Comparison of ENCODE assay signal across 7 cellular contexts in genomic region chr17:64411999-64412771, GRCh38. TPM values are rescaled to one million over a fixed set of nuclear protein-coding genes. Genes with fewer than 3 reads are reported as not detected.
A peak's percentile ranks its signal among the peaks of the same experiment; 100 is the strongest.
DNase-seq lines count a peak whose midpoint lies in the region; ATAC-seq and TF ChIP-seq lines count a peak whose summit lies in the region.

No MANE protein-coding gene starts in this region.

- no peak overlapping the region for H3K27ac Mint-ChIP-seq in T-helper 17 cell

- H3K36me3 ChIP-seq in neuron (ENCODE audit: insufficient read depth, low read length) (no peaks in the 10 kb centered on the region), MG63 (no peaks in the 10 kb centered on the region)

- H3K4me3 ChIP-seq in neuron (ENCODE audit: low read length) (peak overlapping the region; percentile 36), MG63 (no peak overlapping the region)

- H3K4me1 ChIP-seq in neuron (ENCODE audit: insufficient read depth, low read length), result peaks cover 8% of the 10 kb centered on the region
- no peaks in the 10 kb centered on the region for H3K4me1 ChIP-seq in foreskin keratinocyte

- ATAC-seq in T-helper 17 cell (peak; percentile 27), foreskin keratinocyte (no peak)

- H3K9me3 ChIP-seq in T-helper 17 cell (ENCODE audit: control insufficient read depth, low read length, poor library complexity, severe bottlenecking) (no peaks in the 10 kb centered on the region), neuron (ENCODE audit: low read length) (no peaks in the 10 kb centered on the region), MG63 (no peaks in the 10 kb centered on the region)

- no peaks in the 10 kb centered on the region for H3K27me3 ChIP-seq in neuron (ENCODE audit: insufficient read depth, low read length)
- H3K27me3 ChIP-seq in MG63, result no peaks in the 10 kb centered on the region
- H3K27me3 ChIP-seq in foreskin keratinocyte, result peaks cover 17% of the 10 kb centered on the region

- peak overlapping the region; percentile 56 for H3K4me3 Mint-ChIP-seq in T-helper 17 cell

- TF ChIP-seq CTCF in foreskin keratinocyte (conservative IDR thresholded peaks at IDR 0.05), result no peak

- H3K27me3 Mint-ChIP-seq in T-helper 17 cell, result no peaks in the 10 kb centered on the region

- H3K27ac ChIP-seq in foreskin keratinocyte, result no peak overlapping the region

- peak overlapping the region; percentile 32 for H2AFZ ChIP-seq in neuron (ENCODE audit: low read depth, low read length)

- H3K4me1 Mint-ChIP-seq in T-helper 17 cell, result peaks cover 2% of the 10 kb centered on the region

- peak; percentile 33 for DNase-seq in KG1 (lab: John Stamatoyannopoulos, UW)
- no peak for DNase-seq in T-helper 17 cell
- peak; percentile 96 for DNase-seq in glomerular endothelial cell (ENCODE audit: extremely low read depth, low read depth, low spot score)
- DNase-seq in HuH-7.5 (ENCODE audit: low spot score), result no peak
- DNase-seq in MG63, result no peak
- no peak for DNase-seq in foreskin keratinocyte

- H3K36me3 Mint-ChIP-seq in T-helper 17 cell (ENCODE audit: low read depth), result no peaks in the 10 kb centered on the region

RNA-seq across cellular contexts. Expression of gene PECAM1, which starts 21.5 kb away (rescaled TPM):
- total RNA-seq in T-helper 17 cell (10 to 100 TPM; 15.5 to 22.7 TPM), glomerular endothelial cell (1,094 and 1,415 TPM in 2 replicates), foreskin keratinocyte (not detected in 2 replicates)
- total RNA-seq in MG63 (2014; rRNA removed; shearing (Covaris generic); ENCODE audit: low replicate concordance), result 0.10 TPM in 1 of 2 replicates, not detected in the other
- not detected in 2 replicates for polyA plus RNA-seq in foreskin keratinocyte

RNA-seq across cellular contexts. Expression of gene MILR1, which starts 36.7 kb away (rescaled TPM):
- total RNA-seq in T-helper 17 cell (1 to 10 TPM; 1.0 to 1.4 TPM), glomerular endothelial cell (4.5 and 6.0 TPM in 2 replicates), foreskin keratinocyte (not detected in 2 replicates)
- 5.6 and 19.0 TPM in 2 replicates for total RNA-seq in MG63 (2014; rRNA removed; shearing (Covaris generic); ENCODE audit: low replicate concordance)
- not detected in 2 replicates for polyA plus RNA-seq in foreskin keratinocyte

Comparison
In these comparisons a context has a peak if more than half of its experiments do, and no peak if none do; other contexts are left out.
1. DNase-seq: peak in KG1 (single experiment) and glomerular endothelial cell (single experiment); none in T-helper 17 cell (0 of 3), HuH-7.5 (single experiment), MG63 (single experiment) and foreskin keratinocyte (0 of 2).
2. RNA of gene PECAM1, which starts 21.5 kb away (total RNA-seq): 1,094 to 1,415 TPM in glomerular endothelial cell; 15.5 to 22.7 TPM in T-helper 17 cell, 0.10 TPM in MG63 and not detected in foreskin keratinocyte; every median in the first group is over 10 times any median in the second.